Comparison of ENCODE assay signal across 20 cellular contexts in genomic region chr11:96010683-96011082, GRCh38.
"Had no signal": no experiment of that assay in that cellular context is flagged by ENCODE, and none has a peak within 500 bp of the region (broad histone marks: within the 10 kb centered on the region; RNA-seq: fewer than 3 reads in every experiment).

No MANE protein-coding gene starts in this region.

- H3K4me1 ChIP-seq: body of pancreas had no signal

- H3K27me3 ChIP-seq: body of pancreas, foreskin keratinocyte, pancreas, vagina had no signal

- H3K9me3 ChIP-seq: body of pancreas, pancreas, psoas muscle, thoracic aorta, vagina had no signal

- H3K9me3 Mint-ChIP-seq: activated CD4-positive, alpha-beta memory T cell treated with anti-CD3 and anti-CD28 coated beads for 36 hours; activated naive CD8-positive, alpha-beta T cell treated with anti-CD3 and anti-CD28 coated beads, Interleukin-2, amount 10 ng/mL, durations not matched to agents 7 days and 5 days; T-helper 2 cell treated with Interferon-gamma antibody and Interleukin-4, amounts not matched to agents 5 μg/mL and 100 μg/mL, for 36 hours; type B pancreatic cell had no signal

- H3K4me3 Mint-ChIP-seq: activated CD4-positive, alpha-beta memory T cell treated with anti-CD3 and anti-CD28 coated beads for 36 hours; activated naive CD8-positive, alpha-beta T cell treated with anti-CD3 and anti-CD28 coated beads, Interleukin-2, amount 10 ng/mL, durations not matched to agents 7 days and 5 days; nephron progenitor cell; T-helper 2 cell treated with Interferon-gamma antibody and Interleukin-4, amounts not matched to agents 5 μg/mL and 100 μg/mL, for 36 hours; type B pancreatic cell had no signal

- H3K27ac ChIP-seq: body of pancreas, foreskin keratinocyte, pancreas, psoas muscle, vagina had no signal

- H3K27ac Mint-ChIP-seq: activated naive CD8-positive, alpha-beta T cell treated with anti-CD3 and anti-CD28 coated beads, Interleukin-2, amount 10 ng/mL, durations not matched to agents 7 days and 5 days; nephron progenitor cell; T-helper 2 cell treated with Interferon-gamma antibody and Interleukin-4, amounts not matched to agents 5 μg/mL and 100 μg/mL, for 36 hours; type B pancreatic cell had no signal

- ATAC-seq: body of pancreas, foreskin keratinocyte, pancreas, psoas muscle, right cardiac atrium, SK-N-SH treated with all-trans-retinoic acid at 6 μM for 48 hours had no signal

- H3K4me3 ChIP-seq: body of pancreas, pancreas, psoas muscle, thoracic aorta, vagina had no signal

- H3K36me3 Mint-ChIP-seq: type B pancreatic cell had no signal

- H3K27me3 Mint-ChIP-seq: activated CD4-positive, alpha-beta memory T cell treated with anti-CD3 and anti-CD28 coated beads for 36 hours; activated naive CD8-positive, alpha-beta T cell treated with anti-CD3 and anti-CD28 coated beads, Interleukin-2, amount 10 ng/mL, durations not matched to agents 7 days and 5 days; type B pancreatic cell had no signal

- FAIRE-seq: pancreas, TTC549 had no signal

- DNase-seq: activated CD4-positive, alpha-beta memory T cell treated with anti-CD3 and anti-CD28 coated beads for 36 hours; activated CD4-positive, alpha-beta T cell treated with anti-CD3 and anti-CD28 coated beads for 48 hours; activated gamma-delta T cell; activated naive CD8-positive, alpha-beta T cell treated with anti-CD3 and anti-CD28 coated beads, Interleukin-2, amount 10 ng/mL, durations not matched to agents 7 days and 5 days; body of pancreas; dermis blood vessel endothelial cell; effector CD8-positive, alpha-beta T cell; foreskin keratinocyte; midbrain; nephron progenitor cell; pancreas; psoas muscle; right cardiac atrium; stimulated activated CD4-positive, alpha-beta T cell treated with anti-CD3 and anti-CD28 coated beads, Interleukin-1b, Interleukin-23, amount 100 ng/mL, for 48 hours had no signal

- H3K36me3 ChIP-seq: pancreas, thoracic aorta, vagina had no signal
